24 cellular contexts compared by ENCODE assay signal in the genomic region with DNA sequence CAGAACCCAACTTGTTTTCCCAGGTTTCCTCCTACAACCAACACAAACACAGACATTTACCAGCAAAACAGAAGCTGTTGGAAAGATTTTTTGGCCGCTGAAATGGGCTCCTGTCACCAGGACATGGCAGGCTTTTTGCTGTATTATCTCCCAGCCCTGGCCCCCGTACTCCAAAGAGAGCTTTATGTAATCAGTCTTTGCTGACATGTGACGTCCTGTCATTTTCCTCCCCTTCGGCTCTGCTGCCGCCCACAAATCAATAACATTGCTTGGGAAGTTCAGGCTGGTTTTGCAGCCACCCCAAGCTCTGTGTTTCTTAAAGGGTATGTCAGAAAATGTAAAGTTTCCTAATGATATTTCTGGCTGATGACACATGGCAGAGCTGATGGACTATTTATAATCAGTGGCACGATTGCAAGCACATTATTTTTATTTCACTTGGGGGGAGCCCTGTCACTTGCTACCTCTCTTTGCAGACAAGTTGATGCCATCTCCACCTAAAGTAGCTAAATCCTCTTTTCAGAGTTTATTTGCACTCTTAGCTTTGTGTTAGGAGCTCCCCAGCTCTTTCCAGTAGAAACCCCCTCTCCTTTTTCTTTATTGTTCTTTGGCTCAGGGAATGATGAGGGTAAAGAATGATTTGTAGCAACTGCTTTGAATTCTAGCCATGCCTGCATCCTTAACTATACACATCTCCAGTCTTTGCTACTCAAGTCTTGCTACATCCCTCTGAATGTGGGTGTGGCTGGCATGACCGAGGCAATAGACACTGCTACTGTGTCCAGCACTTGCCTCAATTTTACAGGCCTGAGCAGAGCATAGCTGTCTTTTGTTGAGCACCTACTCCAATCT.
DNase-seq lines count a peak whose midpoint lies in the region; ATAC-seq, FAIRE-seq and TF ChIP-seq lines count a peak whose summit lies in the region.
"Had no signal": no experiment of that assay in that cellular context is flagged by ENCODE, and none has a peak within 500 bp of the region (broad histone marks: within the 10 kb centered on the region; RNA-seq: fewer than 3 reads in every experiment).

No MANE protein-coding gene starts in this region.

- H3K9me3 ChIP-seq in HepG2 (ENCODE audit: low read length) (no peaks in the 10 kb centered on the region), Karpas-422 (ENCODE audit: low read length) (no peaks in the 10 kb centered on the region)
- H3K9me3 ChIP-seq: BLaER1 treated with 17β-estradiol and CSF1 and Interleukin-3, amounts not matched to agents 10 nM and 100 nM had no signal

- H3K79me2 ChIP-seq in HepG2 (ENCODE audit: insufficient read depth, low read length) (no peaks in the 10 kb centered on the region), Karpas-422 (ENCODE audit: low read length) (no peaks in the 10 kb centered on the region)

- no peaks in the 10 kb centered on the region for H3K4me1 ChIP-seq in HepG2 (ENCODE audit: insufficient read depth, low read length)
- H3K4me1 ChIP-seq in Karpas-422 (ENCODE audit: low read length) = no peaks in the 10 kb centered on the region
- H3K4me1 ChIP-seq: BLaER1 treated with 17β-estradiol and CSF1 and Interleukin-3, amounts not matched to agents 10 nM and 100 nM had no signal

- ATAC-seq in Right ventricle myocardium superior (ENCODE audit: poor library complexity) = peak; percentile 66
- no peak for ATAC-seq in Right ventricle myocardium inferior
- peak; percentile 42 to 44 for ATAC-seq in left cardiac atrium
- no peak for ATAC-seq in HepG2
- ATAC-seq: HCT116, Panc1 had no signal

- H4K20me1 ChIP-seq in HepG2 (ENCODE audit: insufficient read depth, low read length) (no peaks in the 10 kb centered on the region), Karpas-422 (ENCODE audit: insufficient read depth, low read depth, low read length) (no peaks in the 10 kb centered on the region)
- H4K20me1 ChIP-seq: BLaER1 treated with 17β-estradiol and CSF1 and Interleukin-3, amounts not matched to agents 10 nM and 100 nM had no signal

- POLR2A ChIA-PET in HepG2 (lab: Yijun Ruan, JAX) = no interaction called here

- no peak for TF ChIP-seq RAD21 in HepG2 (CRISPR knock-in tag; IDR thresholded peaks at IDR 0.05)

- H2AFZ ChIP-seq in HepG2 (ENCODE audit: low read length) (no peak overlapping the region), Karpas-422 (ENCODE audit: low read length) (no peak overlapping the region)

- TF ChIP-seq CTCF in HepG2 (CRISPR knock-in tag; IDR thresholded peaks at IDR 0.05) = no peak

- in situ Hi-C loops in HepG2 (cut with HindIII; ENCODE audit: extremely low pct_ligation_motif_present, low pct_unique_long_range_greater_than_20kb) = no loop called here

- H3K4me2 ChIP-seq in HepG2 (ENCODE audit: low read depth, low read length) = no peak overlapping the region
- no peak overlapping the region for H3K4me2 ChIP-seq in Karpas-422 (ENCODE audit: low read depth, low read length, poor library complexity, severe bottlenecking)
- H3K4me2 ChIP-seq: BLaER1 treated with 17β-estradiol and CSF1 and Interleukin-3, amounts not matched to agents 10 nM and 100 nM had no signal

- TF ChIP-seq POLR2A in HepG2 (IDR thresholded peaks at IDR 0.05; ENCODE audit: insufficient read depth in 1 of 2, low read depth in 2 of 2, low read length in 2 of 2) = no peak

- no TSS peak for BruUV-seq in HepG2 (replicated peaks; lab: Mats Ljungman, UMichigan)

- no peak overlapping the region for H3K27ac ChIP-seq in HepG2 (ENCODE audit: extremely low read length, insufficient read depth, low read length)
- H3K27ac ChIP-seq in Karpas-422 (ENCODE audit: low read length) = no peak overlapping the region
- H3K27ac ChIP-seq: BLaER1 treated with 17β-estradiol and CSF1 and Interleukin-3, amounts not matched to agents 10 nM and 100 nM; RWPE1; SK-N-MC had no signal

- H3K4me3 ChIP-seq in HepG2 (replicated peaks in 1 of 3; ENCODE audit: insufficient read depth in 1 of 3, low read depth in 2 of 3, low read length in 3 of 3) (no peak overlapping the region), Karpas-422 (ENCODE audit: low read length) (no peak overlapping the region)
- H3K4me3 ChIP-seq: BLaER1 treated with 17β-estradiol and CSF1 and Interleukin-3, amounts not matched to agents 10 nM and 100 nM; SK-N-MC had no signal

- H3K36me3 ChIP-seq in HepG2 (replicated peaks in 1 of 2; ENCODE audit: control insufficient read depth in 1 of 2, insufficient read depth in 2 of 2, low read length in 2 of 2) = no peaks in the 10 kb centered on the region
- H3K36me3 ChIP-seq in Karpas-422 (ENCODE audit: insufficient read depth, low read length) = no peaks in the 10 kb centered on the region
- H3K36me3 ChIP-seq: BLaER1 treated with 17β-estradiol and CSF1 and Interleukin-3, amounts not matched to agents 10 nM and 100 nM had no signal

- H3K27me3 ChIP-seq in HepG2 (ENCODE audit: control insufficient read depth in 1 of 2, insufficient read depth in 2 of 2, low read length in 2 of 2) (no peaks in the 10 kb centered on the region; a peak in 1 of 5 replicates), Karpas-422 (ENCODE audit: low read length) (no peaks in the 10 kb centered on the region)
- H3K27me3 ChIP-seq: BLaER1 treated with 17β-estradiol and CSF1 and Interleukin-3, amounts not matched to agents 10 nM and 100 nM had no signal

- no peak for TF ChIP-seq EP300 in HepG2 (IDR thresholded peaks at IDR 0.05; ENCODE audit: low read depth in 2 of 2, low read length in 2 of 2)
- no peak for TF ChIP-seq EP300 in HepG2 (CRISPR knock-in tag; IDR thresholded peaks at IDR 0.05; ENCODE audit: borderline replicate concordance)

- WGBS in HepG2 (ENCODE audit: low lambda C conversion rate) = 0% methylated on average over 7 of the region's 7 CpGs

- intact Hi-C loops in Right ventricle myocardium superior (cut with DNase I) = no loop called here
- intact Hi-C loops in Right ventricle myocardium inferior (cut with DNase I) = no loop called here
- intact Hi-C loops in left cardiac atrium (cut with DNase I) = no loop called here
- intact Hi-C loops in HepG2 (cut with micrococcal nuclease; ENCODE audit: unreplicated experiment) = no loop called here

- DNase-seq in Right ventricle myocardium superior = no peak
- DNase-seq in Right ventricle myocardium inferior (ENCODE audit: missing footprints) = no peak
- no peak for DNase-seq in left cardiac atrium
- no peak for DNase-seq in HepG2 (ENCODE audit: low spot score)
- DNase-seq in superior temporal gyrus (ENCODE audit: extremely low spot score) = peak; percentile 22
- no peak for DNase-seq in iPS-NIHi11 (ENCODE audit: low spot score)
- no peak for DNase-seq in NCI-H226
- no peak for DNase-seq in Karpas-422
- DNase-seq: 8988T; CD4-positive, alpha-beta T cell; Kasumi-1; MV-4-11; NCI-H1105; NCI-H1436 treated with DMSO at 0.1 percent for 48 hours; NCI-H446 treated with DMSO at 0.1 percent for 48 hours; NCI-H526; SIG-M5 had no signal

- no peak overlapping the region for H3K9ac ChIP-seq in HepG2 (ENCODE audit: insufficient read depth, low read depth, low read length)
- no peak overlapping the region for H3K9ac ChIP-seq in Karpas-422 (ENCODE audit: low read length)
- H3K9ac ChIP-seq: BLaER1 treated with 17β-estradiol and CSF1 and Interleukin-3, amounts not matched to agents 10 nM and 100 nM had no signal

- no peak for FAIRE-seq in HepG2 (lab: Jason Lieb, UNC)
- FAIRE-seq: D721Med, GM18507 had no signal

- no peaks in the 10 kb centered on the region for H3K9me2 ChIP-seq in Karpas-422 (replicated peaks; ENCODE audit: insufficient read depth, low read length)

- CTCF ChIA-PET in HepG2 (lab: Yijun Ruan, JAX; ENCODE audit: low intra/inter-chr PET ratio, low total read pairs) = no interaction called here

TF ChIP-seq in HepG2, 621 proteins besides CTCF, POLR2A, EP300 and RAD21:
- 0 out of 2 replicates have a peak, but pooled peaks have one; percentile 13 for TF ChIP-seq ONECUT2 (CRISPR knock-in tag; IDR thresholded peaks at IDR 0.05)
- no peak for TF ChIP-seq MLLT10 (CRISPR knock-in tag; IDR thresholded peaks at IDR 0.05)

Comparison
In these comparisons a context has a peak if more than half of its experiments do, and no peak if none do; other contexts are left out.
1. ATAC-seq: peak in Right ventricle myocardium superior (single experiment) and left cardiac atrium (2 of 2); none in Right ventricle myocardium inferior (single experiment) and HepG2 (single experiment).